In genomic region chr11:66713746-66714480, GRCh38 we compare ENCODE assay signal across 26 cellular contexts.
"Had no signal": no experiment of that assay in that cellular context is flagged by ENCODE, and none has a peak within 500 bp of the region (broad histone marks: within the 10 kb centered on the region; RNA-seq: fewer than 3 reads in every experiment).

No MANE protein-coding gene starts in this region.

- H3K4me3 Mint-ChIP-seq: activated CD4-positive, alpha-beta T cell treated with anti-CD3 and anti-CD28 coated beads, Interleukin-2, amount 10 ng/mL, durations not matched to agents 7 days and 5 days; activated CD8-positive, alpha-beta T cell treated with anti-CD3 and anti-CD28 coated beads for 36 hours; activated naive CD4-positive, alpha-beta T cell treated with anti-CD3 and anti-CD28 coated beads, Interleukin-2, amount 50 U/mL, for 24 hours; nephron progenitor cell; T-helper 1 cell treated with Interleukin-12 subunit alpha and Interleukin-12 subunit beta and Interleukin-4 antibody, amounts not matched to agents 30 μg/mL and 1 μg/mL, for 36 hours had no signal

- H3K27ac Mint-ChIP-seq: activated CD4-positive, alpha-beta T cell treated with anti-CD3 and anti-CD28 coated beads, Interleukin-2, amount 10 ng/mL, durations not matched to agents 7 days and 5 days; activated CD8-positive, alpha-beta T cell treated with anti-CD3 and anti-CD28 coated beads for 36 hours; activated naive CD4-positive, alpha-beta T cell treated with anti-CD3 and anti-CD28 coated beads, Interleukin-2, amount 50 U/mL, for 24 hours; nephron progenitor cell; T-helper 1 cell treated with Interleukin-12 subunit alpha and Interleukin-12 subunit beta and Interleukin-4 antibody, amounts not matched to agents 30 μg/mL and 1 μg/mL, for 36 hours had no signal

- H3K9me3 Mint-ChIP-seq: activated CD4-positive, alpha-beta T cell treated with anti-CD3 and anti-CD28 coated beads, Interleukin-2, amount 10 ng/mL, durations not matched to agents 7 days and 5 days; activated CD8-positive, alpha-beta T cell treated with anti-CD3 and anti-CD28 coated beads for 36 hours; activated naive CD4-positive, alpha-beta T cell treated with anti-CD3 and anti-CD28 coated beads, Interleukin-2, amount 50 U/mL, for 24 hours; nephron progenitor cell; T-helper 1 cell treated with Interleukin-12 subunit alpha and Interleukin-12 subunit beta and Interleukin-4 antibody, amounts not matched to agents 30 μg/mL and 1 μg/mL, for 36 hours had no signal

- DNase-seq: activated CD4-positive, alpha-beta T cell treated with anti-CD3 and anti-CD28 coated beads, Interleukin-2, amount 10 ng/mL, durations not matched to agents 7 days and 5 days; activated CD8-positive, alpha-beta T cell treated with anti-CD3 and anti-CD28 coated beads for 36 hours; activated gamma-delta T cell treated with Interleukin-2 at 50 U/mL for 16 hours; brain microvascular endothelial cell; central memory CD4-positive, alpha-beta T cell; dorsolateral prefrontal cortex; heart right ventricle; islet precursor cell; mesendoderm; nephron progenitor cell; nucleus accumbens; small intestine; stimulated activated CD4-positive, alpha-beta T cell treated with anti-CD3 and anti-CD28 coated beads, Interleukin-15, amount 100 ng/mL, for 24 hours; stimulated activated naive CD4-positive, alpha-beta T cell; T1000; upper lobe of right lung had no signal

- ATAC-seq: activated CD4-positive, CD25-positive, alpha-beta regulatory T cell treated with anti-CD3 and anti-CD28 coated beads, Interleukin-2, amount 50 U/mL, for 24 hours; activated CD8-positive, alpha-beta T cell treated with anti-CD3 and anti-CD28 coated beads for 36 hours; heart right ventricle; lower lobe of right lung; mucosa of descending colon; sciatic nerve; upper lobe of right lung had no signal

- H3K4me1 Mint-ChIP-seq: activated CD4-positive, alpha-beta T cell treated with anti-CD3 and anti-CD28 coated beads, Interleukin-2, amount 10 ng/mL, durations not matched to agents 7 days and 5 days; activated naive CD4-positive, alpha-beta T cell treated with anti-CD3 and anti-CD28 coated beads, Interleukin-2, amount 50 U/mL, for 24 hours had no signal

- H3K27me3 ChIP-seq: ascending aorta, brain microvascular endothelial cell, dorsolateral prefrontal cortex, upper lobe of right lung had no signal

- H3K27ac ChIP-seq: ascending aorta, brain microvascular endothelial cell, epithelial cell of prostate, heart right ventricle, lower lobe of right lung, thoracic aorta, upper lobe of right lung, VCaP had no signal

- H3K9me3 ChIP-seq: ascending aorta, heart right ventricle, lower lobe of right lung, mucosa of descending colon, thoracic aorta, upper lobe of right lung had no signal

- H3K4me1 ChIP-seq: ascending aorta, heart right ventricle, upper lobe of right lung had no signal

- H3K36me3 Mint-ChIP-seq: activated naive CD4-positive, alpha-beta T cell treated with anti-CD3 and anti-CD28 coated beads, Interleukin-2, amount 50 U/mL, for 24 hours had no signal

- H3K27me3 Mint-ChIP-seq: activated naive CD4-positive, alpha-beta T cell treated with anti-CD3 and anti-CD28 coated beads, Interleukin-2, amount 50 U/mL, for 24 hours had no signal
